ENCODE assay signal across 8 cellular contexts in genomic region chr6:169724554-169725269, GRCh38. TPM values are rescaled to one million over a fixed set of nuclear protein-coding genes. Genes with fewer than 3 reads are reported as not detected.
DNase-seq lines count a peak whose midpoint lies in the region; ATAC-seq and TF ChIP-seq lines count a peak whose summit lies in the region.

No MANE protein-coding gene starts in this region.

- TF ChIP-seq CTCF in astrocyte of the cerebellum (IDR thresholded peaks at IDR 0.05; ENCODE audit: low read depth, low read length, missing control alignments) (no peak), sigmoid colon (IDR thresholded peaks at IDR 0.05) (no peak)

- no peak for TF ChIP-seq POLR2A in sigmoid colon (IDR thresholded peaks at IDR 0.05)

- no peaks in the 10 kb centered on the region for H3K27me3 ChIP-seq in sigmoid colon

- peak overlapping the region in 2 of 3 donors; percentile 54 to 94 for H3K27ac Mint-ChIP-seq in IgD-negative memory B cell
- H3K27ac Mint-ChIP-seq in T-helper 2 cell treated with Interferon-gamma antibody and Interleukin-4, amounts not matched to agents 5 μg/mL and 100 μg/mL, for 36 hours = peak overlapping the region; percentile 85

- peak overlapping the region; percentile 52 for H3K4me3 ChIP-seq in astrocyte of the cerebellum (ENCODE audit: low read depth, low read length)
- H3K4me3 ChIP-seq in sigmoid colon = peak overlapping the region; percentile 53 to 89 (median 74)

- peak; percentile 39 for ATAC-seq in GM21381 (IDR thresholded peaks at IDR 0.05; ENCODE audit: unreplicated experiment)

- no peaks in the 10 kb centered on the region for H3K36me3 Mint-ChIP-seq in IgD-negative memory B cell
- peaks cover 7% of the 10 kb centered on the region for H3K36me3 Mint-ChIP-seq in T-helper 2 cell treated with Interferon-gamma antibody and Interleukin-4, amounts not matched to agents 5 μg/mL and 100 μg/mL, for 36 hours (ENCODE audit: low read depth)

- DNase-seq in DMS79 (lab: John Stamatoyannopoulos, UW) (peak; percentile 36), astrocyte of the cerebellum (ENCODE audit: low read depth) (no peak), hippocampal formation (lab: John Stamatoyannopoulos, UW) (peak; percentile 15 to 73), sigmoid colon (peak; percentile 72), COLO829 (ENCODE audit: low spot score) (no peak)
- peak; percentile 66 for DNase-seq in T-helper 2 cell treated with Interferon-gamma antibody and Interleukin-4, amounts not matched to agents 5 μg/mL and 100 μg/mL, for 36 hours (ENCODE audit: low spot score)

- in situ Hi-C loops in astrocyte of the cerebellum (cut with HindIII; ENCODE audit: low sequenced_read_pairs) = no loop called here

- no peaks in the 10 kb centered on the region for H3K36me3 ChIP-seq in sigmoid colon

- peaks cover 11 to 24% (median 21%) of the 10 kb centered on the region in 3 donors for H3K4me1 Mint-ChIP-seq in IgD-negative memory B cell
- peaks cover 34% of the 10 kb centered on the region for H3K4me1 Mint-ChIP-seq in T-helper 2 cell treated with Interferon-gamma antibody and Interleukin-4, amounts not matched to agents 5 μg/mL and 100 μg/mL, for 36 hours (ENCODE audit: low read depth)

- intact Hi-C loops in sigmoid colon (cut with DNase I) = no loop called here

- TF ChIP-seq EP300 in sigmoid colon (IDR thresholded peaks at IDR 0.05) = no peak

- peak overlapping the region; percentile 81 to 94 (median 86) for H3K4me3 Mint-ChIP-seq in IgD-negative memory B cell
- H3K4me3 Mint-ChIP-seq in T-helper 2 cell treated with Interferon-gamma antibody and Interleukin-4, amounts not matched to agents 5 μg/mL and 100 μg/mL, for 36 hours = peak overlapping the region; percentile 81

- peak overlapping the region; percentile 84 to 98 (median 94) for H3K27ac ChIP-seq in sigmoid colon

- H3K9me3 ChIP-seq in sigmoid colon = no peaks in the 10 kb centered on the region

- 1 to 2% methylated on average over 88 of the region's 88 CpGs for WGBS in sigmoid colon, 2 donors

- H3K4me1 ChIP-seq in sigmoid colon = peaks cover 0 to 37% (median 22%) of the 10 kb centered on the region in 4 donors

- H3K9me3 Mint-ChIP-seq in IgD-negative memory B cell = no peaks in the 10 kb centered on the region
- H3K9me3 Mint-ChIP-seq in T-helper 2 cell treated with Interferon-gamma antibody and Interleukin-4, amounts not matched to agents 5 μg/mL and 100 μg/mL, for 36 hours = no peaks in the 10 kb centered on the region

- no peaks in the 10 kb centered on the region for H3K27me3 Mint-ChIP-seq in IgD-negative memory B cell
- H3K27me3 Mint-ChIP-seq in T-helper 2 cell treated with Interferon-gamma antibody and Interleukin-4, amounts not matched to agents 5 μg/mL and 100 μg/mL, for 36 hours (ENCODE audit: low read depth) = peaks cover 4% of the 10 kb centered on the region

RNA-seq across cellular contexts. Expression of gene PHF10, which starts 0.4 kb away (rescaled TPM):
- polyA plus RNA-seq in IgD-negative memory B cell (7.1 TPM), sigmoid colon (10 to 100 TPM; 19.4 to 41.0 (median 27.6) TPM)
- total RNA-seq in sigmoid colon = 10 to 100 TPM; 64.8 to 76.3 (median 72.0) TPM

RNA-seq across cellular contexts. Expression of gene C6orf120, which starts 22.8 kb away (rescaled TPM):
- polyA plus RNA-seq in IgD-negative memory B cell (7.8 TPM), sigmoid colon (10 to 100 TPM; 10.2 to 12.2 (median 10.8) TPM)
- total RNA-seq in sigmoid colon = 10 to 100 TPM; 22.7 to 33.6 (median 30.3) TPM

RNA-seq across cellular contexts. Expression of gene WDR27, which starts 22.9 kb away (rescaled TPM):
- 8.6 TPM for polyA plus RNA-seq in IgD-negative memory B cell
- total RNA-seq in sigmoid colon = 10 to 100 TPM; 20.0 to 46.0 (median 24.6) TPM
- 10 to 100 TPM in 1 of 3 donors, 1 to 10 TPM in 2; 1.2 to 18.1 (median 1.6) TPM for polyA plus RNA-seq in sigmoid colon

RNA-seq across cellular contexts. Expression of gene DYNLT2, which starts 26.7 kb away (rescaled TPM):
- polyA plus RNA-seq in IgD-negative memory B cell = 1.0 TPM
- 1 to 10 TPM; 1.4 to 2.2 (median 2.1) TPM for total RNA-seq in sigmoid colon
- 1 to 10 TPM in 1 of 3 donors, under 1 TPM in 2; 0.46 to 1.9 (median 0.60) TPM for polyA plus RNA-seq in sigmoid colon

RNA-seq across cellular contexts. Expression of gene ERMARD, which starts 26.7 kb away (rescaled TPM):
- polyA plus RNA-seq in IgD-negative memory B cell (9.0 TPM), sigmoid colon (10 to 100 TPM in 2 of 3 donors, 1 to 10 TPM in 1; 9.0 to 19.2 (median 12.6) TPM)
- total RNA-seq in sigmoid colon = 10 to 100 TPM; 14.8 to 32.4 (median 19.1) TPM

Comparison
In these comparisons a context has a peak if more than half of its experiments do, and no peak if none do; other contexts are left out.
1. DNase-seq: peak in DMS79 (single experiment), T-helper 2 cell treated with Interferon-gamma antibody and Interleukin-4, amounts not matched to agents 5 μg/mL and 100 μg/mL, for 36 hours (single experiment), hippocampal formation (2 of 2) and sigmoid colon (single experiment); none in astrocyte of the cerebellum (single experiment) and COLO829 (single experiment).